7 cellular contexts compared by ENCODE assay signal in genomic region chr6:162722633-162723032, GRCh38. TPM values are rescaled to one million over a fixed set of nuclear protein-coding genes. Genes with fewer than 3 reads are reported as not detected.
"Had no signal": no experiment of that assay in that cellular context is flagged by ENCODE, and none has a peak within 500 bp of the region (broad histone marks: within the 10 kb centered on the region; RNA-seq: fewer than 3 reads in every experiment).

No MANE protein-coding gene starts in this region.

- H3K4me3 ChIP-seq: GM23338 had no signal

- FAIRE-seq: H1, H54, HTR-8/SVneo had no signal

- ATAC-seq: GM23338 had no signal

- H3K4me2 ChIP-seq: GM23338 had no signal

- H2AFZ ChIP-seq: GM23338 had no signal

- DNase-seq: H9, HCEC 1CT had no signal

RNA-seq across cellular contexts. Expression of gene PACRG, which starts 5.1 kb away (rescaled TPM):
- polyA plus RNA-seq: IgD-negative memory B cell had no signal
